ENCODE assay signal across 7 cellular contexts in genomic region chr1:211675230-211676105, GRCh38.
DNase-seq lines count a peak whose midpoint lies in the region; ATAC-seq and TF ChIP-seq lines count a peak whose summit lies in the region.

NEK2 (minus strand) TSS chr1:211675621; CDS start chr1:211675479, 142 bp downstream.

- H3K4me3 ChIP-seq in astrocyte of the cerebellum (ENCODE audit: low read depth, low read length) (peak within 1 kb of the TSS; percentile 73), retinal pigment epithelial cell (ENCODE audit: low read length) (peak within 1 kb of the TSS; percentile 86)

- DNase-seq in NCI-H1930 (lab: John Stamatoyannopoulos, UW), result peak; percentile 92 to 94
- peak; percentile 77 for DNase-seq in T-helper 22 cell (ENCODE audit: low read depth)
- DNase-seq in astrocyte of the cerebellum (ENCODE audit: low read depth), result peak; percentile 84
- DNase-seq in hypothalamus (lab: John Stamatoyannopoulos, UW), result peak; percentile 8 to 88 (median 71)
- peak; percentile 80 for DNase-seq in retinal pigment epithelial cell (ENCODE audit: low read depth)

- in situ Hi-C loops in astrocyte of the cerebellum (cut with HindIII; ENCODE audit: low sequenced_read_pairs), result no loop called here

- TF ChIP-seq CTCF in astrocyte of the cerebellum (IDR thresholded peaks at IDR 0.05; ENCODE audit: low read depth, low read length, missing control alignments), result no peak
- no peak for TF ChIP-seq CTCF in retinal pigment epithelial cell (conservative IDR thresholded peaks at IDR 0.05; ENCODE audit: low read depth, low read length)

- ATAC-seq in GM18508 (IDR thresholded peaks at IDR 0.05; ENCODE audit: insufficient read depth, unreplicated experiment) (peak; percentile 84), HG02973 (IDR thresholded peaks at IDR 0.05; ENCODE audit: unreplicated experiment) (peak; percentile 88)

Comparison
In these comparisons a context has a peak if more than half of its experiments do, and no peak if none do; other contexts are left out.
1. Peak in every context shown above with its lines: DNase-seq, ATAC-seq and H3K4me3 ChIP-seq.